Comparison of ENCODE assay signal across 8 cellular contexts in genomic region chr9:71819115-71819739, GRCh38. TPM values are rescaled to one million over a fixed set of nuclear protein-coding genes. Genes with fewer than 3 reads are reported as not detected.
DNase-seq lines count a peak whose midpoint lies in the region; ATAC-seq and TF ChIP-seq lines count a peak whose summit lies in the region.

No MANE protein-coding gene starts in this region.

- no peaks in the 10 kb centered on the region for H3K27me3 ChIP-seq in transverse colon

- peaks cover 0 to 6% (median 0%) of the 10 kb centered on the region in 4 donors for H3K4me1 ChIP-seq in transverse colon

- H3K27ac ChIP-seq in transverse colon, result no peak overlapping the region

- peak; percentile 66 for TF ChIP-seq CTCF in AG09309 (IDR thresholded peaks at IDR 0.05; ENCODE audit: control insufficient read depth, insufficient read depth, low read depth, low read length, missing control alignments)
- TF ChIP-seq CTCF in GM10266 (IDR thresholded peaks at IDR 0.05; ENCODE audit: control insufficient read depth, insufficient read depth, low read depth, missing control alignments), result peak; percentile 68
- peak; percentile 60 to 79 (median 72) for TF ChIP-seq CTCF in transverse colon (IDR thresholded peaks at IDR 0.05)

- WGBS in transverse colon (ENCODE audit: low coverage in 1 of 2), 2 donors, result 40 to 85% methylated on average over 2 to 8 of the region's 8 CpGs

- H3K9me3 ChIP-seq in transverse colon, result no peaks in the 10 kb centered on the region

- in situ Hi-C loops in SK-MEL-5 (cut with HindIII; ENCODE audit: low pct_unique_long_range_greater_than_20kb, low sequenced_read_pairs), result loop anchor here (25.0 kb wide), 1 partner anchor 218 kb away; no protein-coding TSS in a partner anchor
- in situ Hi-C loops in transverse colon (cut with MboI; ENCODE audit: low pct_ligation_motif_present in 1 of 4, low pct_unique_long_range_greater_than_20kb in 1 of 4, low sequenced_read_pairs in 3 of 4), result loop anchor here (10.0 to 25.0 kb wide), 6 partner anchors 168 to 768 kb away; no protein-coding TSS in a partner anchor

- H3K4me3 ChIP-seq in AG09309 (ENCODE audit: control insufficient read depth, low read depth, low read length) (no peak overlapping the region), transverse colon (no peak overlapping the region)

- no peak for TF ChIP-seq EP300 in transverse colon (IDR thresholded peaks at IDR 0.05; ENCODE audit: low read depth)

- intact Hi-C loops in transverse colon (cut with DNase I; ENCODE audit: low total_unique reads), result no loop called here

- no peak for TF ChIP-seq POLR2A in transverse colon (IDR thresholded peaks at IDR 0.05)

- DNase-seq in AG09309 (ENCODE audit: low read depth) (no peak), GM10266 (ENCODE audit: extremely low spot score) (peak; percentile 22), SK-MEL-5 (ENCODE audit: low read depth, low spot score) (peak; percentile 62), cerebellum (ENCODE audit: low spot score) (peak; percentile 46), medulla oblongata (ENCODE audit: extremely low spot score) (peak; percentile 51), transverse colon (peak; percentile 32), NCI-H146 (lab: John Stamatoyannopoulos, UW) (no peak)

- ATAC-seq in HG03354 (IDR thresholded peaks at IDR 0.05; ENCODE audit: poor library complexity, severe bottlenecking, unreplicated experiment), result no peak

- no peaks in the 10 kb centered on the region for H3K36me3 ChIP-seq in transverse colon

RNA-seq across cellular contexts. Expression of gene CEMIP2, which starts 50.9 kb away (rescaled TPM):
- 98.8 and 100 TPM in 2 replicates for total RNA-seq in SK-MEL-5 (2014; rRNA removed; shearing (Covaris generic))
- 356 and 366 TPM in 2 replicates for polyA plus RNA-seq in SK-MEL-5 (2015; cell fraction: cytosol; rRNA removed)
- 138 and 145 TPM in 2 replicates for polyA plus RNA-seq in SK-MEL-5 (2015; cell fraction: nucleus; rRNA removed)
- total RNA-seq in cerebellum (43.7 TPM), transverse colon (100 to 1,000 TPM in 3 of 4 donors, 10 to 100 TPM in 1; 56.3 to 352 (median 236) TPM)

Comparison
In these comparisons a context has a peak if more than half of its experiments do, and no peak if none do; other contexts are left out.
1. DNase-seq: peak in GM10266 (single experiment), SK-MEL-5 (single experiment), cerebellum (single experiment), medulla oblongata (single experiment) and transverse colon (single experiment); none in AG09309 (single experiment) and NCI-H146 (single experiment).
2. Peak in every context shown above with its lines, with median percentiles within 50 percentile points of each other: CTCF ChIP-seq.